17 cellular contexts compared by ENCODE assay signal in genomic region chr11:45856044-45856468, GRCh38. TPM values are rescaled to one million over a fixed set of nuclear protein-coding genes. Genes with fewer than 3 reads are reported as not detected.
DNase-seq lines count a peak whose midpoint lies in the region; ATAC-seq and TF ChIP-seq lines count a peak whose summit lies in the region.
"Had no signal": no experiment of that assay in that cellular context is flagged by ENCODE, and none has a peak within 500 bp of the region (broad histone marks: within the 10 kb centered on the region; RNA-seq: fewer than 3 reads in every experiment).

No MANE protein-coding gene starts in this region.

- 90 to 92% methylated on average over 6 of the region's 6 CpGs for WGBS in lung, 2 donors
- 70% methylated on average over 5 of the region's 6 CpGs for WGBS in suprapubic skin

- H3K27ac Mint-ChIP-seq in chondrocyte (ENCODE audit: unreplicated experiment), result peak overlapping the region; percentile 59
- H3K27ac Mint-ChIP-seq: activated CD4-positive, alpha-beta memory T cell treated with anti-CD3 and anti-CD28 coated beads for 36 hours; memory B cell had no signal

- no peaks in the 10 kb centered on the region for H3K9me3 ChIP-seq in lung (ENCODE audit: control insufficient read depth in 2 of 2, insufficient read depth in 1 of 2, low read length in 1 of 2)
- H3K9me3 ChIP-seq in suprapubic skin, result no peaks in the 10 kb centered on the region
- no peaks in the 10 kb centered on the region for H3K9me3 ChIP-seq in WERI-Rb-1 (ENCODE audit: severe bottlenecking)

- H3K9me3 Mint-ChIP-seq in chondrocyte (ENCODE audit: low read depth), result no peaks in the 10 kb centered on the region
- H3K9me3 Mint-ChIP-seq: activated CD4-positive, alpha-beta memory T cell treated with anti-CD3 and anti-CD28 coated beads for 36 hours; CD14-positive monocyte; memory B cell had no signal

- no peak overlapping the region for H3K4me3 Mint-ChIP-seq in chondrocyte (ENCODE audit: unreplicated experiment)
- H3K4me3 Mint-ChIP-seq: activated CD4-positive, alpha-beta memory T cell treated with anti-CD3 and anti-CD28 coated beads for 36 hours; CD14-positive monocyte; memory B cell had no signal

- H3K27ac ChIP-seq in lung (ENCODE audit: low read depth in 1 of 2, low read length in 1 of 2) (peak overlapping the region; percentile 41 to 42), suprapubic skin (peak overlapping the region; percentile 90), WERI-Rb-1 (no peak overlapping the region)

- no peaks in the 10 kb centered on the region for H3K27me3 ChIP-seq in lung (ENCODE audit: control insufficient read depth, insufficient read depth)
- no peaks in the 10 kb centered on the region for H3K27me3 ChIP-seq in suprapubic skin
- no peaks in the 10 kb centered on the region for H3K27me3 ChIP-seq in WERI-Rb-1 (ENCODE audit: insufficient read depth, low read depth, severe bottlenecking)

- TF ChIP-seq EP300 in suprapubic skin (IDR thresholded peaks at IDR 0.05), result no peak

- DNase-seq in GM04504 (ENCODE audit: low read depth), result peak; percentile 60
- DNase-seq in chondrocyte (ENCODE audit: low spot score), result no peak
- DNase-seq in lung (ENCODE audit: low spot score), result no peak
- DNase-seq in suprapubic skin (ENCODE audit: low spot score in 2 of 2), result no peak
- no peak for DNase-seq in NCI-H1105 (lab: John Stamatoyannopoulos, UW)
- DNase-seq in activated CD4-positive, alpha-beta T cell treated with anti-CD3 and anti-CD28 coated beads, Interleukin-2, amount 50 U/mL, for 1 hour, result no peak
- DNase-seq in stimulated activated CD4-positive, alpha-beta T cell treated with anti-CD3 and anti-CD28 coated beads, Interleukin-1b, Interleukin-23, amount 100 ng/mL, for 48 hours, result no peak
- no peak for DNase-seq in WERI-Rb-1
- DNase-seq: activated CD4-positive, alpha-beta memory T cell treated with anti-CD3 and anti-CD28 coated beads for 36 hours; central memory CD4-positive, alpha-beta T cell; NCI-H1417; NCI-H226; stimulated activated CD4-positive, alpha-beta T cell treated with anti-CD3 and anti-CD28 coated beads, Interleukin-2, amount 100 ng/mL, for 24 hours; T1000 had no signal

- peaks cover 0 to 23% of the 10 kb centered on the region in 2 donors for H3K36me3 ChIP-seq in lung (ENCODE audit: control insufficient read depth in 2 of 2, insufficient read depth in 2 of 2, low read length in 2 of 2)
- peaks cover 22% of the 10 kb centered on the region for H3K36me3 ChIP-seq in suprapubic skin
- peaks cover 21% of the 10 kb centered on the region for H3K36me3 ChIP-seq in WERI-Rb-1

- ATAC-seq in lung (ENCODE audit: insufficient read depth, low FRiP score), result no peak
- ATAC-seq: Panc1 had no signal

- no peaks in the 10 kb centered on the region for H3K27me3 Mint-ChIP-seq in chondrocyte (ENCODE audit: low read depth)
- H3K27me3 Mint-ChIP-seq: activated CD4-positive, alpha-beta memory T cell treated with anti-CD3 and anti-CD28 coated beads for 36 hours; memory B cell had no signal

- H3K4me3 ChIP-seq in lung (no peak overlapping the region), suprapubic skin (no peak overlapping the region), WERI-Rb-1 (ENCODE audit: low read depth, low read length) (no peak overlapping the region)

- TF ChIP-seq POLR2A in suprapubic skin (IDR thresholded peaks at IDR 0.05), result no peak

- H3K4me1 Mint-ChIP-seq in chondrocyte (ENCODE audit: low read depth), result peaks cover 35% of the 10 kb centered on the region

- H3K4me1 ChIP-seq in lung (ENCODE audit: control insufficient read depth in 2 of 2, insufficient read depth in 2 of 2, low read length in 2 of 2), result peaks cover 32 to 49% of the 10 kb centered on the region in 2 donors
- peaks cover 93% of the 10 kb centered on the region for H3K4me1 ChIP-seq in suprapubic skin

- TF ChIP-seq CTCF in chondrocyte (IDR thresholded peaks at IDR 0.05) (no peak), lung (IDR thresholded peaks at IDR 0.05; ENCODE audit: control extremely low read depth, extremely low read depth) (no peak), suprapubic skin (IDR thresholded peaks at IDR 0.05) (no peak), WERI-Rb-1 (IDR thresholded peaks at IDR 0.05; ENCODE audit: low read depth, low read length) (no peak)

- H3K36me3 Mint-ChIP-seq in chondrocyte (ENCODE audit: low read depth), result peaks cover 8% of the 10 kb centered on the region

RNA-seq across cellular contexts. Expression of gene CRY2, which starts 8.8 kb away (rescaled TPM):
- total RNA-seq in chondrocyte (12.2 to 16.8 TPM (median 13.8 TPM) in 3 replicates), lung (10 to 100 TPM; 51.5 to 55.0 TPM), suprapubic skin (100 to 1,000 TPM in 1 of 4 donors, 10 to 100 TPM in 3; 86.1 to 141 (median 93.4) TPM)
- 10 to 100 TPM; 16.2 to 16.9 TPM for polyA plus RNA-seq in lung

RNA-seq across cellular contexts. Expression of gene MAPK8IP1, which starts 29.4 kb away (rescaled TPM):
- total RNA-seq in chondrocyte, result 6.7 to 10.8 TPM (median 9.6 TPM) in 3 replicates
- 10 to 100 TPM in 1 of 2 donors, 1 to 10 TPM in 1; 5.1 to 15.4 TPM for total RNA-seq in lung
- polyA plus RNA-seq in lung, result 1 to 10 TPM; 4.7 to 6.3 TPM
- total RNA-seq in suprapubic skin, result 1 to 10 TPM; 3.6 to 8.0 (median 4.5) TPM
- polyA plus RNA-seq: CD14-positive monocyte had no signal

RNA-seq across cellular contexts. Expression of gene FREY1, which starts 51.0 kb away (rescaled TPM):
- total RNA-seq in chondrocyte, result 0.49 to 1.4 TPM (median 0.80 TPM) in 3 replicates
- total RNA-seq in lung, result under 1 TPM; 0.51 to 0.67 TPM
- polyA plus RNA-seq in lung, result under 1 TPM; 0.15 to 0.28 TPM
- total RNA-seq in suprapubic skin, result 1 to 10 TPM in 3 of 4 donors, not detected in 1; 1.7 to 3.7 (median 1.7) TPM
- polyA plus RNA-seq: CD14-positive monocyte had no signal

RNA-seq across cellular contexts. Expression of gene SLC35C1, which starts 51.1 kb away (rescaled TPM):
- 22.7 to 33.1 TPM (median 31.9 TPM) in 3 replicates for total RNA-seq in chondrocyte
- 10 to 100 TPM in 1 of 2 donors, 1 to 10 TPM in 1; 5.4 to 27.2 TPM for total RNA-seq in lung
- polyA plus RNA-seq in lung, result 10 to 100 TPM; 21.1 to 35.9 TPM
- total RNA-seq in suprapubic skin, result 10 to 100 TPM in 1 of 4 donors, 1 to 10 TPM in 3; 6.7 to 10.1 (median 8.8) TPM
